ENCODE assay signal across 1 cellular context in the genomic region with DNA sequence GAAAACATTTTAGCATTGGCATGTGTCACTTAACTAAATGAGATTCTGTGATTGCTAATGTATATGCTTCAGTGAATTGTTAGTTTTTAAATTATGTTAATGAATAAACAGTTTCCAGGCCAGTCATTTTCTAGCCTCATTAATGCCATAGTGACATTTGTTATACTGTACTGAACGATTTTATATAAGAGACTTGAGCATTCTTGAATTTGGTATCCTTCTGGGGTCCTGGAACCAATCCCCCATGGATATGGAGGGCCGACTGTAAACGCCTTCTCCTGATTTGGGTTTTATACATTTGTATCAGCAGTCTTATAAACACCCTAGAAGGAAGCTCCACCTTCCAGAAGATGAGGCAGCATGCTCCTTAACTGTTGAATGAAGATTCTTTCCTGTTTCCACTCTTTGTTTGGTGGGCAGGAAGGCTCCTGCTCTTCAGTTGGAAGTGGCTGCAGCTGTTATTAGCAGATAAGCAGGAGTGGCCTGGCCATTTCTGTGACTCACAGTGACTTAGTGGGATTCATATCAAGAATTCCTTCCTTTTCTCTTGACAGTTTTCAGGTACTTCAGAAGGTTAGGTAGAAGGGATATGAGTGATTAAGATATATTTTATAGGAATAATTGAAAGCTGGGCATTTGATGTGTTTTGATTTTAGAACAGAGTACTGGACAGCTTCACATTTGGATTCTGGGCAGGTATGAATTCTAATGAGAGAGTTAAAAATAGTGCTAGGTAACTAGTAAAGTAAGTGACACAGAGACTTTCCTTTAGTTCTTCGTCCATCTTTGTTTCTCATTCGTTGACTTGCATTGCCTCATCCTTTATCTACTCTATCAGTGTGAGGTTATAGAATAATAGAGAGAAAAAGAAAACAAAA.
TF ChIP-seq lines count a peak whose summit lies in the region.

No MANE protein-coding gene starts in this region.

TF ChIP-seq in K562, 482 proteins besides CTCF, POLR2A, EP300 and RAD21 (continued from another document and continues in another):
- TF ChIP-seq, protein P1, sequence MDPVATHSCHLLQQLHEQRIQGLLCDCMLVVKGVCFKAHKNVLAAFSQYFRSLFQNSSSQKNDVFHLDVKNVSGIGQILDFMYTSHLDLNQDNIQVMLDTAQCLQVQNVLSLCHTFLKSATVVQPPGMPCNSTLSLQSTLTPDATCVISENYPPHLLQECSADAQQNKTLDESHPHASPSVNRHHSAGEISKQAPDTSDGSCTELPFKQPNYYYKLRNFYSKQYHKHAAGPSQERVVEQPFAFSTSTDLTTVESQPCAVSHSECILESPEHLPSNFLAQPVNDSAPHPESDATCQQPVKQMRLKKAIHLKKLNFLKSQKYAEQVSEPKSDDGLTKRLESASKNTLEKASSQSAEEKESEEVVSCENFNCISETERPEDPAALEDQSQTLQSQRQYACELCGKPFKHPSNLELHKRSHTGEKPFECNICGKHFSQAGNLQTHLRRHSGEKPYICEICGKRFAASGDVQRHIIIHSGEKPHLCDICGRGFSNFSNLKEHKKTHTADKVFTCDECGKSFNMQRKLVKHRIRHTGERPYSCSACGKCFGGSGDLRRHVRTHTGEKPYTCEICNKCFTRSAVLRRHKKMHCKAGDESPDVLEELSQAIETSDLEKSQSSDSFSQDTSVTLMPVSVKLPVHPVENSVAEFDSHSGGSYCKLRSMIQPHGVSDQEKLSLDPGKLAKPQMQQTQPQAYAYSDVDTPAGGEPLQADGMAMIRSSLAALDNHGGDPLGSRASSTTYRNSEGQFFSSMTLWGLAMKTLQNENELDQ (CRISPR knock-in tag; IDR thresholded peaks at IDR 0.05; ENCODE audit: borderline replicate concordance), result no peak
- TF ChIP-seq FOXJ2 (tag; IDR thresholded peaks at IDR 0.05) (peak; percentile 62; the same call in 1 of the 2 replicates), FOXK2 (conservative IDR thresholded peaks at IDR 0.05 in 1 of 2, IDR thresholded peaks at IDR 0.05 in 1 of 2; ENCODE audit: low read depth in 2 of 2) (peak; percentile 50 to 60; a peak in 1 of 4 replicates), SNRNP70 (optimal IDR thresholded peaks at IDR 0.05; ENCODE audit: low read depth, low read length) (no peak), SMAD2 (IDR thresholded peaks at IDR 0.05; ENCODE audit: low read depth, low read length) (no peak), SP1 (CRISPR knock-in tag; IDR thresholded peaks at IDR 0.05) (no peak; the same call in 1 of the 2 replicates), PRMT5 (CRISPR knock-in tag; IDR thresholded peaks at IDR 0.05) (no peak), PCBP2 (IDR thresholded peaks at IDR 0.05; ENCODE audit: low read depth, low read length, poor library complexity, severe bottlenecking) (no peak), PTBP1 (IDR thresholded peaks at IDR 0.05; ENCODE audit: low read depth, low read length) (no peak), TOE1 (IDR thresholded peaks at IDR 0.05; ENCODE audit: borderline replicate concordance) (peak; percentile 34; the same call in 1 of the 2 replicates), TOE1 (CRISPR knock-in tag; IDR thresholded peaks at IDR 0.05; ENCODE audit: borderline replicate concordance, low read depth) (no peak), ILK (tag; IDR thresholded peaks at IDR 0.05; ENCODE audit: borderline replicate concordance, low read depth) (no peak), ATF7 (IDR thresholded peaks at IDR 0.05) (peak; percentile 82), PTRF (tag; IDR thresholded peaks at IDR 0.05) (no peak), RHOXF2B (CRISPR knock-in tag; conservative IDR thresholded peaks at IDR 0.05) (no peak), ELF4 (CRISPR knock-in tag; IDR thresholded peaks at IDR 0.05) (no peak), ZNF311 (CRISPR knock-in tag; IDR thresholded peaks at IDR 0.05) (peak; percentile 72; the same call in 1 of the 2 replicates), ELF2 (CRISPR knock-in tag; IDR thresholded peaks at IDR 0.05) (no peak), HIVEP1 (CRISPR knock-in tag; IDR thresholded peaks at IDR 0.05) (no peak), ZKSCAN3 (CRISPR knock-in tag; IDR thresholded peaks at IDR 0.05) (no peak), MYC (IDR thresholded peaks at IDR 0.05; ENCODE audit: low read depth, low read length) (peak; percentile 67), MYC (CRISPR knock-in tag; IDR thresholded peaks at IDR 0.05; ENCODE audit: borderline replicate concordance, low read depth) (peak; percentile 57; the same call in 1 of the 2 replicates), TCF3 (CRISPR knock-in tag; IDR thresholded peaks at IDR 0.05) (peak; percentile 96), ZSCAN29 (IDR thresholded peaks at IDR 0.05) (no peak), CBFA2T3 (IDR thresholded peaks at IDR 0.05) (peak; percentile 92), ETV6 (IDR thresholded peaks at IDR 0.05; ENCODE audit: borderline replicate concordance in 1 of 2, low read depth in 2 of 2, low read length in 1 of 2) (peak; percentile 55 to 86; a peak in 3 of 4 replicates), ETV6 (CRISPR knock-in tag; IDR thresholded peaks at IDR 0.05; ENCODE audit: borderline replicate concordance) (no peak), SRSF1 (IDR thresholded peaks at IDR 0.05; ENCODE audit: low read depth, low read length) (no peak), DPF2 (IDR thresholded peaks at IDR 0.05) (peak; percentile 98), KAT7 (CRISPR knock-in tag; IDR thresholded peaks at IDR 0.05; ENCODE audit: borderline replicate concordance) (no peak), ZNF41 (CRISPR knock-in tag; conservative IDR thresholded peaks at IDR 0.05) (peak; percentile 38; the same call in 1 of the 2 replicates), POLR3A (IDR thresholded peaks at IDR 0.05; ENCODE audit: borderline replicate concordance, extremely low read depth, insufficient read depth, insufficient read length) (no peak), JUND (IDR thresholded peaks at IDR 0.05; ENCODE audit: borderline replicate concordance, low read depth, low read length) (peak; percentile 95), JUND (tag; IDR thresholded peaks at IDR 0.05; ENCODE audit: borderline replicate concordance, low read depth, low read length) (peak; percentile 96; the same call in 2 of the 3 replicates), MXI1 (IDR thresholded peaks at IDR 0.05; ENCODE audit: low read depth, low read length) (no peak), XRCC5 (IDR thresholded peaks at IDR 0.05; ENCODE audit: low read depth, low read length) (no peak), SIRT6 (IDR thresholded peaks at IDR 0.05; ENCODE audit: low read depth, low read length) (no peak), PCBP1 (IDR thresholded peaks at IDR 0.05; ENCODE audit: low read depth, low read length, poor library complexity, severe bottlenecking) (no peak), NFE2L1 (tag; IDR thresholded peaks at IDR 0.05; ENCODE audit: borderline replicate concordance, low read depth) (no peak), THRAP3 (IDR thresholded peaks at IDR 0.05; ENCODE audit: borderline replicate concordance) (no peak), IFI16 (CRISPR knock-in tag; IDR thresholded peaks at IDR 0.05) (no peak)
- TF ChIP-seq, protein P2, sequence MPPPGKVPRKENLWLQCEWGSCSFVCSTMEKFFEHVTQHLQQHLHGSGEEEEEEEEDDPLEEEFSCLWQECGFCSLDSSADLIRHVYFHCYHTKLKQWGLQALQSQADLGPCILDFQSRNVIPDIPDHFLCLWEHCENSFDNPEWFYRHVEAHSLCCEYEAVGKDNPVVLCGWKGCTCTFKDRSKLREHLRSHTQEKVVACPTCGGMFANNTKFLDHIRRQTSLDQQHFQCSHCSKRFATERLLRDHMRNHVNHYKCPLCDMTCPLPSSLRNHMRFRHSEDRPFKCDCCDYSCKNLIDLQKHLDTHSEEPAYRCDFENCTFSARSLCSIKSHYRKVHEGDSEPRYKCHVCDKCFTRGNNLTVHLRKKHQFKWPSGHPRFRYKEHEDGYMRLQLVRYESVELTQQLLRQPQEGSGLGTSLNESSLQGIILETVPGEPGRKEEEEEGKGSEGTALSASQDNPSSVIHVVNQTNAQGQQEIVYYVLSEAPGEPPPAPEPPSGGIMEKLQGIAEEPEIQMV (tag; conservative IDR thresholded peaks at IDR 0.05; ENCODE audit: low read depth), result no peak
- TF ChIP-seq, protein P3, sequence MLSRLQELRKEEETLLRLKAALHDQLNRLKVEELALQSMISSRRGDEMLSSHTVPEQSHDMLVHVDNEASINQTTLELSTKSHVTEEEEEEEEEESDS (CRISPR knock-in tag; IDR thresholded peaks at IDR 0.05), result no peak
- TF ChIP-seq, protein P4, sequence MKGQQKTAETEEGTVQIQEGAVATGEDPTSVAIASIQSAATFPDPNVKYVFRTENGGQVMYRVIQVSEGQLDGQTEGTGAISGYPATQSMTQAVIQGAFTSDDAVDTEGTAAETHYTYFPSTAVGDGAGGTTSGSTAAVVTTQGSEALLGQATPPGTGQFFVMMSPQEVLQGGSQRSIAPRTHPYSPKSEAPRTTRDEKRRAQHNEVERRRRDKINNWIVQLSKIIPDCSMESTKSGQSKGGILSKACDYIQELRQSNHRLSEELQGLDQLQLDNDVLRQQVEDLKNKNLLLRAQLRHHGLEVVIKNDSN (CRISPR knock-in tag; IDR thresholded peaks at IDR 0.05), result no peak
- TF ChIP-seq, protein P5, sequence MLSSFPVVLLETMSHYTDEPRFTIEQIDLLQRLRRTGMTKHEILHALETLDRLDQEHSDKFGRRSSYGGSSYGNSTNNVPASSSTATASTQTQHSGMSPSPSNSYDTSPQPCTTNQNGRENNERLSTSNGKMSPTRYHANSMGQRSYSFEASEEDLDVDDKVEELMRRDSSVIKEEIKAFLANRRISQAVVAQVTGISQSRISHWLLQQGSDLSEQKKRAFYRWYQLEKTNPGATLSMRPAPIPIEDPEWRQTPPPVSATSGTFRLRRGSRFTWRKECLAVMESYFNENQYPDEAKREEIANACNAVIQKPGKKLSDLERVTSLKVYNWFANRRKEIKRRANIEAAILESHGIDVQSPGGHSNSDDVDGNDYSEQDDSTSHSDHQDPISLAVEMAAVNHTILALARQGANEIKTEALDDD (IDR thresholded peaks at IDR 0.05), result peak; percentile 77
- TF ChIP-seq, protein P6, sequence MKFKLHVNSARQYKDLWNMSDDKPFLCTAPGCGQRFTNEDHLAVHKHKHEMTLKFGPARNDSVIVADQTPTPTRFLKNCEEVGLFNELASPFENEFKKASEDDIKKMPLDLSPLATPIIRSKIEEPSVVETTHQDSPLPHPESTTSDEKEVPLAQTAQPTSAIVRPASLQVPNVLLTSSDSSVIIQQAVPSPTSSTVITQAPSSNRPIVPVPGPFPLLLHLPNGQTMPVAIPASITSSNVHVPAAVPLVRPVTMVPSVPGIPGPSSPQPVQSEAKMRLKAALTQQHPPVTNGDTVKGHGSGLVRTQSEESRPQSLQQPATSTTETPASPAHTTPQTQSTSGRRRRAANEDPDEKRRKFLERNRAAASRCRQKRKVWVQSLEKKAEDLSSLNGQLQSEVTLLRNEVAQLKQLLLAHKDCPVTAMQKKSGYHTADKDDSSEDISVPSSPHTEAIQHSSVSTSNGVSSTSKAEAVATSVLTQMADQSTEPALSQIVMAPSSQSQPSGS (CRISPR knock-in tag; IDR thresholded peaks at IDR 0.05), result no peak
- TF ChIP-seq, protein P7, sequence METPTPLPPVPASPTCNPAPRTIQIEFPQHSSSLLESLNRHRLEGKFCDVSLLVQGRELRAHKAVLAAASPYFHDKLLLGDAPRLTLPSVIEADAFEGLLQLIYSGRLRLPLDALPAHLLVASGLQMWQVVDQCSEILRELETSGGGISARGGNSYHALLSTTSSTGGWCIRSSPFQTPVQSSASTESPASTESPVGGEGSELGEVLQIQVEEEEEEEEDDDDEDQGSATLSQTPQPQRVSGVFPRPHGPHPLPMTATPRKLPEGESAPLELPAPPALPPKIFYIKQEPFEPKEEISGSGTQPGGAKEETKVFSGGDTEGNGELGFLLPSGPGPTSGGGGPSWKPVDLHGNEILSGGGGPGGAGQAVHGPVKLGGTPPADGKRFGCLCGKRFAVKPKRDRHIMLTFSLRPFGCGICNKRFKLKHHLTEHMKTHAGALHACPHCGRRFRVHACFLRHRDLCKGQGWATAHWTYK (CRISPR knock-in tag; IDR thresholded peaks at IDR 0.05), result no peak
- TF ChIP-seq, protein P8, sequence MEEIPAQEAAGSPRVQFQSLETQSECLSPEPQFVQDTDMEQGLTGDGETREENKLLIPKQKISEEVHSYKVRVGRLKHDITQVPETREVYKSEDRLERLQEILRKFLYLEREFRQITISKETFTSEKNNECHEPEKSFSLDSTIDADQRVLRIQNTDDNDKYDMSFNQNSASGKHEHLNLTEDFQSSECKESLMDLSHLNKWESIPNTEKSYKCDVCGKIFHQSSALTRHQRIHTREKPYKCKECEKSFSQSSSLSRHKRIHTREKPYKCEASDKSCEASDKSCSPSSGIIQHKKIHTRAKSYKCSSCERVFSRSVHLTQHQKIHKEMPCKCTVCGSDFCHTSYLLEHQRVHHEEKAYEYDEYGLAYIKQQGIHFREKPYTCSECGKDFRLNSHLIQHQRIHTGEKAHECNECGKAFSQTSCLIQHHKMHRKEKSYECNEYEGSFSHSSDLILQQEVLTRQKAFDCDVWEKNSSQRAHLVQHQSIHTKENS (CRISPR knock-in tag; IDR thresholded peaks at IDR 0.05), result no peak
- TF ChIP-seq, protein P9, sequence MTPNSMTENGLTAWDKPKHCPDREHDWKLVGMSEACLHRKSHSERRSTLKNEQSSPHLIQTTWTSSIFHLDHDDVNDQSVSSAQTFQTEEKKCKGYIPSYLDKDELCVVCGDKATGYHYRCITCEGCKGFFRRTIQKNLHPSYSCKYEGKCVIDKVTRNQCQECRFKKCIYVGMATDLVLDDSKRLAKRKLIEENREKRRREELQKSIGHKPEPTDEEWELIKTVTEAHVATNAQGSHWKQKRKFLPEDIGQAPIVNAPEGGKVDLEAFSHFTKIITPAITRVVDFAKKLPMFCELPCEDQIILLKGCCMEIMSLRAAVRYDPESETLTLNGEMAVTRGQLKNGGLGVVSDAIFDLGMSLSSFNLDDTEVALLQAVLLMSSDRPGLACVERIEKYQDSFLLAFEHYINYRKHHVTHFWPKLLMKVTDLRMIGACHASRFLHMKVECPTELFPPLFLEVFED (CRISPR knock-in tag; conservative IDR thresholded peaks at IDR 0.05), result no peak
- TF ChIP-seq, protein P10, sequence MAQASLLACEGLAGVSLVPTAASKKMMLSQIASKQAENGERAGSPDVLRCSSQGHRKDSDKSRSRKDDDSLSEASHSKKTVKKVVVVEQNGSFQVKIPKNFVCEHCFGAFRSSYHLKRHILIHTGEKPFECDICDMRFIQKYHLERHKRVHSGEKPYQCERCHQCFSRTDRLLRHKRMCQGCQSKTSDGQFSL (CRISPR knock-in tag; IDR thresholded peaks at IDR 0.05), result no peak
- TF ChIP-seq, protein P10 (tag; IDR thresholded peaks at IDR 0.05), result no peak
- TF ChIP-seq, protein P11, sequence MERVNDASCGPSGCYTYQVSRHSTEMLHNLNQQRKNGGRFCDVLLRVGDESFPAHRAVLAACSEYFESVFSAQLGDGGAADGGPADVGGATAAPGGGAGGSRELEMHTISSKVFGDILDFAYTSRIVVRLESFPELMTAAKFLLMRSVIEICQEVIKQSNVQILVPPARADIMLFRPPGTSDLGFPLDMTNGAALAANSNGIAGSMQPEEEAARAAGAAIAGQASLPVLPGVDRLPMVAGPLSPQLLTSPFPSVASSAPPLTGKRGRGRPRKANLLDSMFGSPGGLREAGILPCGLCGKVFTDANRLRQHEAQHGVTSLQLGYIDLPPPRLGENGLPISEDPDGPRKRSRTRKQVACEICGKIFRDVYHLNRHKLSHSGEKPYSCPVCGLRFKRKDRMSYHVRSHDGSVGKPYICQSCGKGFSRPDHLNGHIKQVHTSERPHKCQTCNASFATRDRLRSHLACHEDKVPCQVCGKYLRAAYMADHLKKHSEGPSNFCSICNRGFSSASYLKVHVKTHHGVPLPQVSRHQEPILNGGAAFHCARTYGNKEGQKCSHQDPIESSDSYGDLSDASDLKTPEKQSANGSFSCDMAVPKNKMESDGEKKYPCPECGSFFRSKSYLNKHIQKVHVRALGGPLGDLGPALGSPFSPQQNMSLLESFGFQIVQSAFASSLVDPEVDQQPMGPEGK (CRISPR knock-in tag; IDR thresholded peaks at IDR 0.05; ENCODE audit: borderline replicate concordance), result no peak
